Comparison of ENCODE assay signal across 16 cellular contexts in the genomic region with DNA sequence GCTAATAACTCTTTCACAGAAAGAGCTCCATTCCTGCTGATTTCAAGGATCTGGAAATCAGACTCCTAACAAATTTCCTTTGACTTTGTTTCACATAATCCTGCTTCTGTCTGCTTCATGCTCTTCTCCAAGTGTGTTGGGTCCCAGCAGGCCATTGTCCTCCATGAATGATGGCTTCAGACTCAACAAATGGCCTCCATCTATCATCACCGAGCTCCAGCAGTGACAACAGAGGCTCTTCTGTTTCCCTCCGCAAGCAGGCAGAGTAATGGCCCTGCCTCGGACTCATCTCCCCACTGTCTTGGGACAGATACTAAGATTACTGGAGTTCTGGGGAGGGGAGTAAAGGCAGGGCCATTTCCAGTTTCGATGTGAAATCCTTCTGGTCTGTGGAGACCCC.
DNase-seq lines count a peak whose midpoint lies in the region; ATAC-seq and TF ChIP-seq lines count a peak whose summit lies in the region.
"Had no signal": no experiment of that assay in that cellular context is flagged by ENCODE, and none has a peak within 500 bp of the region (broad histone marks: within the 10 kb centered on the region; RNA-seq: fewer than 3 reads in every experiment).

No MANE protein-coding gene starts in this region.

- no peak overlapping the region for H3K9ac ChIP-seq in endodermal cell (ENCODE audit: extremely low read depth, low read length, poor library complexity, severe bottlenecking)
- H3K9ac ChIP-seq: KMS-11 had no signal

- 89 to 90% methylated on average over 4 of the region's 4 CpGs for WGBS in endodermal cell (ENCODE audit: insufficient coverage in 1 of 2, insufficient read length in 1 of 2), 2 experiments

- no peaks in the 10 kb centered on the region for H3K27me3 ChIP-seq in endodermal cell (ENCODE audit: control insufficient read depth, insufficient read depth, low read length, poor library complexity, severe bottlenecking)

- ATAC-seq in stimulated activated naive CD8-positive, alpha-beta T cell treated with anti-CD3 and anti-CD28 coated beads, Interleukin-15, amount 100 ng/mL, for 72 hours: no peak
- ATAC-seq in HG03135 (IDR thresholded peaks at IDR 0.05; ENCODE audit: unreplicated experiment): no peak

- peaks cover 16% of the 10 kb centered on the region for H3K4me1 Mint-ChIP-seq in endodermal cell
- H3K4me1 Mint-ChIP-seq in nephron: peaks cover 37% of the 10 kb centered on the region
- H3K4me1 Mint-ChIP-seq in type B pancreatic cell (ENCODE audit: unreplicated experiment): peaks cover 39% of the 10 kb centered on the region
- H3K4me1 Mint-ChIP-seq in stimulated activated naive CD8-positive, alpha-beta T cell treated with anti-CD3 and anti-CD28 coated beads, Interleukin-15, amount 100 ng/mL, for 72 hours: no peaks in the 10 kb centered on the region
- H3K4me1 Mint-ChIP-seq: CD4-positive, CD25-positive, alpha-beta regulatory T cell had no signal

- H3K9me3 ChIP-seq in endodermal cell (ENCODE audit: control insufficient read depth, low read length): no peaks in the 10 kb centered on the region

- H3K36me3 ChIP-seq in endodermal cell (ENCODE audit: control insufficient read depth, insufficient read depth, low read length): no peaks in the 10 kb centered on the region

- peaks cover 7% of the 10 kb centered on the region for H3K4me1 ChIP-seq in endodermal cell (ENCODE audit: control insufficient read depth, insufficient read depth, low read length)

- no peak for TF ChIP-seq CTCF in endodermal cell (conservative IDR thresholded peaks at IDR 0.05)
- no peak for TF ChIP-seq CTCF in nephron (IDR thresholded peaks at IDR 0.05; ENCODE audit: unreplicated experiment in 3 of 3)
- TF ChIP-seq CTCF in type B pancreatic cell (conservative IDR thresholded peaks at IDR 0.05): no peak

- no peaks in the 10 kb centered on the region for H3K9me3 Mint-ChIP-seq in endodermal cell
- no peaks in the 10 kb centered on the region for H3K9me3 Mint-ChIP-seq in nephron
- H3K9me3 Mint-ChIP-seq in type B pancreatic cell: no peaks in the 10 kb centered on the region
- peaks cover 0 to 19% of the 10 kb centered on the region in 2 donors for H3K9me3 Mint-ChIP-seq in stimulated activated naive CD8-positive, alpha-beta T cell treated with anti-CD3 and anti-CD28 coated beads, Interleukin-15, amount 100 ng/mL, for 72 hours
- H3K9me3 Mint-ChIP-seq: HFFc6 had no signal

- H3K27ac ChIP-seq in endodermal cell (ENCODE audit: low read depth, low read length): peak overlapping the region; percentile 48
- H3K27ac ChIP-seq: KMS-11 had no signal

- H3K27me3 Mint-ChIP-seq in endodermal cell (ENCODE audit: insufficient read depth) (no peaks in the 10 kb centered on the region), nephron (ENCODE audit: low read depth) (no peaks in the 10 kb centered on the region), type B pancreatic cell (no peaks in the 10 kb centered on the region)
- H3K27me3 Mint-ChIP-seq in stimulated activated naive CD8-positive, alpha-beta T cell treated with anti-CD3 and anti-CD28 coated beads, Interleukin-15, amount 100 ng/mL, for 72 hours: no peaks in the 10 kb centered on the region

- H3K36me3 Mint-ChIP-seq in endodermal cell (ENCODE audit: low read depth) (peaks cover 7% of the 10 kb centered on the region), nephron (ENCODE audit: low read depth) (no peaks in the 10 kb centered on the region), type B pancreatic cell (peaks cover 4% of the 10 kb centered on the region)
- H3K36me3 Mint-ChIP-seq: CD4-positive, CD25-positive, alpha-beta regulatory T cell had no signal

- peak; percentile 4 for DNase-seq in ELF-1 (ENCODE audit: low read depth, low spot score)
- no peak for DNase-seq in endodermal cell
- DNase-seq in type B pancreatic cell (ENCODE audit: extremely low spot score, unreplicated experiment): no peak
- DNase-seq in stimulated activated naive CD8-positive, alpha-beta T cell treated with anti-CD3 and anti-CD28 coated beads, Interleukin-15, amount 100 ng/mL, for 72 hours: no peak
- DNase-seq in DMS153 (lab: John Stamatoyannopoulos, UW): no peak
- DNase-seq: CD4-positive, CD25-positive, alpha-beta regulatory T cell; COR-L47; DMS 273 treated with DMSO at 0.1 percent for 48 hours; GDM1; H7; HFFc6; NCI-H1694 treated with DMSO at 0.1 percent for 48 hours; NCI-H774 had no signal

- H3K4me3 ChIP-seq in endodermal cell (ENCODE audit: low read length): no peak overlapping the region

- no peak overlapping the region for H3K4me3 Mint-ChIP-seq in endodermal cell
- no peak overlapping the region for H3K4me3 Mint-ChIP-seq in nephron
- H3K4me3 Mint-ChIP-seq in type B pancreatic cell: no peak overlapping the region
- H3K4me3 Mint-ChIP-seq in stimulated activated naive CD8-positive, alpha-beta T cell treated with anti-CD3 and anti-CD28 coated beads, Interleukin-15, amount 100 ng/mL, for 72 hours: no peak overlapping the region
- H3K4me3 Mint-ChIP-seq: CD4-positive, CD25-positive, alpha-beta regulatory T cell; HFFc6 had no signal

- H3K27ac Mint-ChIP-seq in endodermal cell (no peak overlapping the region), nephron (peak overlapping the region in 2 of 3 experiments; percentile 25 to 58), type B pancreatic cell (peak overlapping the region; percentile 55)
- H3K27ac Mint-ChIP-seq in stimulated activated naive CD8-positive, alpha-beta T cell treated with anti-CD3 and anti-CD28 coated beads, Interleukin-15, amount 100 ng/mL, for 72 hours: no peak overlapping the region
- H3K27ac Mint-ChIP-seq: CD4-positive, CD25-positive, alpha-beta regulatory T cell; HFFc6 had no signal

Comparison
In these comparisons a context has a peak if more than half of its experiments do, and no peak if none do; other contexts are left out.
1. H3K27ac Mint-ChIP-seq: peak in nephron (2 of 3) and type B pancreatic cell (single experiment); none in endodermal cell (single experiment) and stimulated activated naive CD8-positive, alpha-beta T cell treated with anti-CD3 and anti-CD28 coated beads, Interleukin-15, amount 100 ng/mL, for 72 hours (0 of 2).